In the genomic region with DNA sequence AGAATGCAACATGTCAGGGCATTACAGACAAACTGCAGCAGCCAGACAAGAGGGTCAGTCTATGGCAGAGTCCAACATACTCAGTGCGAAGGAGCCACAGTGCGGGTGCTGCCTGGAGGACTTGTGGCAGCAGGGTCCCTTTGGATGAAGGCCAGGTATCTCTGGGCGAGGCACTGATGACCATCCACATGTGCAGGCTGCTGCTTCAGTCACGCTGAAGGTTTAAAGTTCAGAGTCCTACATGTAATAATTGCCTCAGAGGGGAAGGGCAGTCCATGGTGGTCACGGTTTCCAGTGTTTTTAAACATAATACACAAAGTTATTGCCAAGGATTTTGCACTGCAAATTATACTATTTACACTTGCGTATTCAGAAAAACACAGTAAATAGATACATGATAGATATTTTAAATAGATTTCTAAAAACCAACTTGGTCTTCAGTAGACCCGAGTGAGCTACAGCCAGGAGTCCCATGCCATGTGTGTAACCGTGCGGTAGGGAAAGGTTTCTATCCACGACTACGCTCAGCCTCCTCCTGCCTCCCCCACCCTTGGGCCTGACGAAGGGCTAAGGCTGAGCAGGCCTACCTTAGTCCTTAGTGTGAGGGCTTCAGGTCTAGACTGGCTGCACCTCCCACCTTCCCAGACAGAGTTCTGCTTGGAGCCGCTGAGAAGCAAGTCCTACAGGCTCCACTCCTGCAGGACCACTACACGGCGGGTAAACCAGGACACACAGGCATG, we compare ENCODE assay signal across 16 cellular contexts.
DNase-seq lines count a peak whose midpoint lies in the region; ATAC-seq and TF ChIP-seq lines count a peak whose summit lies in the region.
"Had no signal": no experiment of that assay in that cellular context is flagged by ENCODE, and none has a peak within 500 bp of the region (broad histone marks: within the 10 kb centered on the region; RNA-seq: fewer than 3 reads in every experiment).

No MANE protein-coding gene starts in this region.

- no peaks in the 10 kb centered on the region for H3K9me3 Mint-ChIP-seq in CD8-positive, alpha-beta T cell
- no peaks in the 10 kb centered on the region for H3K9me3 Mint-ChIP-seq in nephron

- H3K4me1 Mint-ChIP-seq in CD8-positive, alpha-beta T cell (ENCODE audit: low read depth): peaks cover 18% of the 10 kb centered on the region
- H3K4me1 Mint-ChIP-seq in nephron: no peaks in the 10 kb centered on the region

- H3K9ac ChIP-seq in SK-N-MC (ENCODE audit: insufficient read length): no peak overlapping the region
- H3K9ac ChIP-seq: BLaER1 treated with 17β-estradiol and CSF1 and Interleukin-3, amounts not matched to agents 10 nM and 100 nM had no signal

- CTCF ChIA-PET in CD8-positive, alpha-beta T cell (lab: Charles Lee): no interaction called here

- peak overlapping the region; percentile 37 for H3K27ac Mint-ChIP-seq in CD8-positive, alpha-beta T cell
- peak overlapping the region in 2 of 3 experiments; percentile 45 to 50 for H3K27ac Mint-ChIP-seq in nephron

- H3K27ac ChIP-seq in CD8-positive, alpha-beta T cell (ENCODE audit: low read depth, low read length): no peak overlapping the region
- peak overlapping the region; percentile 29; the same call in 1 of the 2 replicates for H3K27ac ChIP-seq in SK-N-MC
- H3K27ac ChIP-seq: BLaER1 treated with 17β-estradiol and CSF1 and Interleukin-3, amounts not matched to agents 10 nM and 100 nM; PC-9 had no signal

- peaks cover 46% of the 10 kb centered on the region for H3K36me3 Mint-ChIP-seq in CD8-positive, alpha-beta T cell
- peaks cover 47% of the 10 kb centered on the region for H3K36me3 Mint-ChIP-seq in nephron (ENCODE audit: low read depth)

- no peak overlapping the region for H3K4me3 Mint-ChIP-seq in CD8-positive, alpha-beta T cell
- H3K4me3 Mint-ChIP-seq in nephron: no peak overlapping the region

- no peaks in the 10 kb centered on the region for H3K27me3 ChIP-seq in CD8-positive, alpha-beta T cell (ENCODE audit: insufficient read depth, low read length)
- H3K27me3 ChIP-seq: BLaER1 treated with 17β-estradiol and CSF1 and Interleukin-3, amounts not matched to agents 10 nM and 100 nM; MG63 had no signal

- peaks cover 10% of the 10 kb centered on the region for H3K36me3 ChIP-seq in CD8-positive, alpha-beta T cell (ENCODE audit: insufficient read depth, low read length)
- H3K36me3 ChIP-seq in SK-N-MC (ENCODE audit: insufficient read depth, low read length): peaks cover 48% of the 10 kb centered on the region

- DNase-seq in CD8-positive, alpha-beta T cell: no peak
- DNase-seq in SK-N-MC (ENCODE audit: low read depth, low spot score): no peak
- DNase-seq in left colon: peak in 1 of 2 donors; percentile 43
- DNase-seq in NCI-H69 (lab: John Stamatoyannopoulos, UW): no peak
- no peak for DNase-seq in NCI-H226
- DNase-seq: DMS153, H7, MG63, NCI-H1105 treated with DMSO at 0.1 percent for 48 hours, NCI-H187, NCI-H446, NCI-H748 treated with DMSO at 0.1 percent for 48 hours, PC-9 had no signal

- H3K4me1 ChIP-seq in CD8-positive, alpha-beta T cell (ENCODE audit: insufficient read depth, low read length): peaks cover 14% of the 10 kb centered on the region

- intact Hi-C loops in CD8-positive, alpha-beta T cell (cut with DNase I, micrococcal nuclease): no loop called here
- intact Hi-C loops in left colon (cut with DNase I, micrococcal nuclease): no loop called here

- POLR2A ChIA-PET in CD8-positive, alpha-beta T cell (lab: Charles Lee): no interaction called here

- no peak for TF ChIP-seq CTCF in CD8-positive, alpha-beta T cell (IDR thresholded peaks at IDR 0.05)
- TF ChIP-seq CTCF in nephron (IDR thresholded peaks at IDR 0.05; ENCODE audit: unreplicated experiment in 3 of 3): no peak

- H3K4me3 ChIP-seq in CD8-positive, alpha-beta T cell (ENCODE audit: low read depth, low read length): no peak overlapping the region
- H3K4me3 ChIP-seq in SK-N-MC: no peak overlapping the region
- H3K4me3 ChIP-seq: BLaER1 treated with 17β-estradiol and CSF1 and Interleukin-3, amounts not matched to agents 10 nM and 100 nM; MG63; PC-9 had no signal

- no peaks in the 10 kb centered on the region for H3K9me3 ChIP-seq in CD8-positive, alpha-beta T cell (ENCODE audit: low read length)
- no peaks in the 10 kb centered on the region for H3K9me3 ChIP-seq in SK-N-MC (ENCODE audit: low read depth, low read length)
- H3K9me3 ChIP-seq: BLaER1 treated with 17β-estradiol and CSF1 and Interleukin-3, amounts not matched to agents 10 nM and 100 nM; MG63 had no signal

- no peak for ATAC-seq in CD8-positive, alpha-beta T cell
- ATAC-seq in left colon (peak; percentile 57), GM18873 (IDR thresholded peaks at IDR 0.05; ENCODE audit: low FRiP score, unreplicated experiment) (no peak)

- no peaks in the 10 kb centered on the region for H3K27me3 Mint-ChIP-seq in CD8-positive, alpha-beta T cell (ENCODE audit: low read depth)
- H3K27me3 Mint-ChIP-seq in nephron (ENCODE audit: low read depth): no peaks in the 10 kb centered on the region
